Comparison of ENCODE assay signal across 1 cellular context in genomic region chr4:3655485-3656429, GRCh38.
TF ChIP-seq lines count a peak whose summit lies in the region.

No MANE protein-coding gene starts in this region.

TF ChIP-seq in GM23338, 12 proteins besides CTCF, POLR2A, EP300 and RAD21 (continued from another document):
- TF ChIP-seq, protein P1, sequence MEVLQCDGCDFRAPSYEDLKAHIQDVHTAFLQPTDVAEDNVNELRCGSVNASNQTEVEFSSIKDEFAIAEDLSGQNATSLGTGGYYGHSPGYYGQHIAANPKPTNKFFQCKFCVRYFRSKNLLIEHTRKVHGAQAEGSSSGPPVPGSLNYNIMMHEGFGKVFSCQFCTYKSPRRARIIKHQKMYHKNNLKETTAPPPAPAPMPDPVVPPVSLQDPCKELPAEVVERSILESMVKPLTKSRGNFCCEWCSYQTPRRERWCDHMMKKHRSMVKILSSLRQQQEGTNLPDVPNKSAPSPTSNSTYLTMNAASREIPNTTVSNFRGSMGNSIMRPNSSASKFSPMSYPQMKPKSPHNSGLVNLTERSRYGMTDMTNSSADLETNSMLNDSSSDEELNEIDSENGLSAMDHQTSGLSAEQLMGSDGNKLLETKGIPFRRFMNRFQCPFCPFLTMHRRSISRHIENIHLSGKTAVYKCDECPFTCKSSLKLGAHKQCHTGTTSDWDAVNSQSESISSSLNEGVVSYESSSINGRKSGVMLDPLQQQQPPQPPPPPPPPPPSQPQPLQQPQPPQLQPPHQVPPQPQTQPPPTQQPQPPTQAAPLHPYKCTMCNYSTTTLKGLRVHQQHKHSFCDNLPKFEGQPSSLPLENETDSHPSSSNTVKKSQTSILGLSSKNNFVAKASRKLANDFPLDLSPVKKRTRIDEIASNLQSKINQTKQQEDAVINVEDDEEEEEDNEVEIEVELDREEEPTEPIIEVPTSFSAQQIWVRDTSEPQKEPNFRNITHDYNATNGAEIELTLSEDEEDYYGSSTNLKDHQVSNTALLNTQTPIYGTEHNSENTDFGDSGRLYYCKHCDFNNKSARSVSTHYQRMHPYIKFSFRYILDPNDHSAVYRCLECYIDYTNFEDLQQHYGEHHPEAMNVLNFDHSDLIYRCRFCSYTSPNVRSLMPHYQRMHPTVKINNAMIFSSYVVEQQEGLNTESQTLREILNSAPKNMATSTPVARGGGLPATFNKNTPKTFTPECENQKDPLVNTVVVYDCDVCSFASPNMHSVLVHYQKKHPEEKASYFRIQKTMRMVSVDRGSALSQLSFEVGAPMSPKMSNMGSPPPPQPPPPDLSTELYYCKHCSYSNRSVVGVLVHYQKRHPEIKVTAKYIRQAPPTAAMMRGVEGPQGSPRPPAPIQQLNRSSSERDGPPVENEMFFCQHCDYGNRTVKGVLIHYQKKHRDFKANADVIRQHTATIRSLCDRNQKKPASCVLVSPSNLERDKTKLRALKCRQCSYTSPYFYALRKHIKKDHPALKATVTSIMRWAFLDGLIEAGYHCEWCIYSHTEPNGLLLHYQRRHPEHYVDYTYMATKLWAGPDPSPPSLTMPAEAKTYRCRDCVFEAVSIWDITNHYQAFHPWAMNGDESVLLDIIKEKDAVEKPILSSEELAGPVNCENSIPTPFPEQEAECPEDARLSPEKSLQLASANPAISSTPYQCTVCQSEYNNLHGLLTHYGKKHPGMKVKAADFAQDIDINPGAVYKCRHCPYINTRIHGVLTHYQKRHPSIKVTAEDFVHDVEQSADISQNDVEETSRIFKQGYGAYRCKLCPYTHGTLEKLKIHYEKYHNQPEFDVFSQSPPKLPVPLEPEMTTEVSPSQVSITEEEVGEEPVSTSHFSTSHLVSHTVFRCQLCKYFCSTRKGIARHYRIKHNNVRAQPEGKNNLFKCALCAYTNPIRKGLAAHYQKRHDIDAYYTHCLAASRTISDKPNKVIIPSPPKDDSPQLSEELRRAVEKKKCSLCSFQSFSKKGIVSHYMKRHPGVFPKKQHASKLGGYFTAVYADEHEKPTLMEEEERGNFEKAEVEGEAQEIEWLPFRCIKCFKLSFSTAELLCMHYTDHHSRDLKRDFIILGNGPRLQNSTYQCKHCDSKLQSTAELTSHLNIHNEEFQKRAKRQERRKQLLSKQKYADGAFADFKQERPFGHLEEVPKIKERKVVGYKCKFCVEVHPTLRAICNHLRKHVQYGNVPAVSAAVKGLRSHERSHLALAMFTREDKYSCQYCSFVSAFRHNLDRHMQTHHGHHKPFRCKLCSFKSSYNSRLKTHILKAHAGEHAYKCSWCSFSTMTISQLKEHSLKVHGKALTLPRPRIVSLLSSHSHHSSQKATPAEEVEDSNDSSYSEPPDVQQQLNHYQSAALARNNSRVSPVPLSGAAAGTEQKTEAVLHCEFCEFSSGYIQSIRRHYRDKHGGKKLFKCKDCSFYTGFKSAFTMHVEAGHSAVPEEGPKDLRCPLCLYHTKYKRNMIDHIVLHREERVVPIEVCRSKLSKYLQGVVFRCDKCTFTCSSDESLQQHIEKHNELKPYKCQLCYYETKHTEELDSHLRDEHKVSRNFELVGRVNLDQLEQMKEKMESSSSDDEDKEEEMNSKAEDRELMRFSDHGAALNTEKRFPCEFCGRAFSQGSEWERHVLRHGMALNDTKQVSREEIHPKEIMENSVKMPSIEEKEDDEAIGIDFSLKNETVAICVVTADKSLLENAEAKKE (CRISPR knock-in tag; IDR thresholded peaks at IDR 0.05), result no peak
- TF ChIP-seq CREB1 (CRISPR knock-in tag; IDR thresholded peaks at IDR 0.05; ENCODE audit: low read depth) (no peak), EZH2phosphoT487 (IDR thresholded peaks at IDR 0.05; ENCODE audit: unreplicated experiment) (no peak)
TF ChIP-seq in GM23338: peak in this region for 0.
